ENCODE assay signal across 22 cellular contexts in genomic region chr10:28892818-28893547, GRCh38.
A peak's percentile ranks its signal among the peaks of the same experiment; 100 is the strongest.
DNase-seq lines count a peak whose midpoint lies in the region; ATAC-seq, FAIRE-seq and TF ChIP-seq lines count a peak whose summit lies in the region.
"Had no signal": no experiment of that assay in that cellular context is flagged by ENCODE, and none has a peak within 500 bp of the region (broad histone marks: within the 10 kb centered on the region; RNA-seq: fewer than 3 reads in every experiment).

No MANE protein-coding gene starts in this region.

- peak; percentile 88 for ATAC-seq in IMR-90 (ENCODE audit: low read depth)
- ATAC-seq in K562, result no peak
- no peak for ATAC-seq in HG02970 (IDR thresholded peaks at IDR 0.05; ENCODE audit: low FRiP score, unreplicated experiment)
- ATAC-seq in GM19467 (IDR thresholded peaks at IDR 0.05; ENCODE audit: unreplicated experiment), result no peak
- ATAC-seq: activated T-cell treated with anti-CD3 and anti-CD28 coated beads, Interleukin-2, amount 50 U/mL, for 72 hours; heart right ventricle; left cardiac atrium; stimulated activated effector memory CD8-positive, alpha-beta T cell treated with anti-CD3 and anti-CD28 coated beads, Interleukin-12 subunit alpha, Interleukin-12 subunit beta, amount 100 ng/mL, for 72 hours had no signal

- H2AK5ac ChIP-seq in IMR-90 (ENCODE audit: low read depth, low read length), result 0 out of 2 replicates have a peak overlapping the region, but pooled peaks have one; percentile 5

- 67% methylated on average over 1 of the region's 9 CpGs; no CpG with 5 or more reads in 1 of the 2 experiments for WGBS in IMR-90 (ENCODE audit: extremely low coverage in 2 of 2, insufficient read length in 1 of 2), 2 experiments
- 34% methylated on average over 9 of the region's 9 CpGs for WGBS in K562 (ENCODE audit: insufficient coverage, low coverage, missing lambda C conversion rate)

- no peaks in the 10 kb centered on the region for H3K79me1 ChIP-seq in IMR-90 (ENCODE audit: low read depth in 1 of 2, low read length in 2 of 2)

- no peak overlapping the region for H3K14ac ChIP-seq in IMR-90 (replicated peaks; ENCODE audit: low read depth, low read length)

- TF ChIP-seq RAD21 in IMR-90 (IDR thresholded peaks at IDR 0.05; ENCODE audit: low read length) (no peak), K562 (CRISPR knock-in tag; conservative IDR thresholded peaks at IDR 0.05 in 1 of 2, IDR thresholded peaks at IDR 0.05 in 1 of 2) (no peak)

- H2BK120ac ChIP-seq in IMR-90 (ENCODE audit: low read depth, low read length), result no peak overlapping the region

- H3K36me3 ChIP-seq in IMR-90 (ENCODE audit: control insufficient read depth, insufficient read depth, low read length), result no peaks in the 10 kb centered on the region
- no peaks in the 10 kb centered on the region for H3K36me3 ChIP-seq in K562 (ENCODE audit: control insufficient read depth, insufficient read depth, low read length)
- H3K36me3 ChIP-seq: heart right ventricle, tibial artery had no signal

- H3K9me1 ChIP-seq in IMR-90 (ENCODE audit: insufficient read depth, low read length), result no peaks in the 10 kb centered on the region
- H3K9me1 ChIP-seq in K562 (ENCODE audit: control insufficient read depth, insufficient read depth, low read length), result no peaks in the 10 kb centered on the region

- H3K4me2 ChIP-seq in IMR-90 (ENCODE audit: low read depth, low read length) (peak overlapping the region; percentile 36; the same call in 1 of the 2 replicates), K562 (ENCODE audit: insufficient read depth, low read length) (no peak overlapping the region)

- FAIRE-seq in K562 (lab: Jason Lieb, UNC), result no peak
- FAIRE-seq: colon, H54 had no signal

- no peak overlapping the region for H2AFZ ChIP-seq in IMR-90 (replicated peaks; ENCODE audit: low read length, poor library complexity)
- H2AFZ ChIP-seq in K562 (ENCODE audit: low read depth, low read length), result peak overlapping the region; percentile 57

- H3K27ac ChIP-seq in IMR-90 (ENCODE audit: insufficient read depth, low read length), result no peak overlapping the region
- no peak overlapping the region for H3K27ac ChIP-seq in K562 (ENCODE audit: extremely low read depth, low read depth, low read length)
- H3K27ac ChIP-seq: epithelial cell of prostate, heart right ventricle, tibial artery had no signal

- TF ChIP-seq EP300 in K562 (IDR thresholded peaks at IDR 0.05; ENCODE audit: low read length), result no peak

- H3K27me3 ChIP-seq in IMR-90 (ENCODE audit: control insufficient read depth, insufficient read depth, low read length) (no peaks in the 10 kb centered on the region), K562 (ENCODE audit: control insufficient read depth in 2 of 2, insufficient read depth in 2 of 2, low read length in 2 of 2) (no peaks in the 10 kb centered on the region)
- H3K27me3 ChIP-seq: heart right ventricle, tibial artery had no signal

- TF ChIP-seq POLR2A in IMR-90 (IDR thresholded peaks at IDR 0.05; ENCODE audit: low read depth, low read length) (no peak), K562 (conservative IDR thresholded peaks at IDR 0.05) (no peak)

- H4K8ac ChIP-seq in IMR-90 (ENCODE audit: low read depth in 2 of 2, low read length in 2 of 2), result no peak overlapping the region

- H4K20me1 ChIP-seq in IMR-90 (ENCODE audit: insufficient read depth, low read length) (no peaks in the 10 kb centered on the region), K562 (replicated peaks; ENCODE audit: control insufficient read depth, insufficient read depth, low read length) (no peaks in the 10 kb centered on the region)

- H4K5ac ChIP-seq in IMR-90 (ENCODE audit: low read depth, low read length), result peak overlapping the region; percentile 44; the same call in 1 of the 2 replicates

- no peak overlapping the region for H3K23ac ChIP-seq in IMR-90 (ENCODE audit: low read depth, low read length)

- no peak for TF ChIP-seq CTCF in IMR-90 (conservative IDR thresholded peaks at IDR 0.05; ENCODE audit: low read depth, low read length)
- TF ChIP-seq CTCF in K562 (IDR thresholded peaks at IDR 0.05 in 2 of 3, conservative IDR thresholded peaks at IDR 0.05 in 1 of 3; ENCODE audit: insufficient read depth in 2 of 3, low read depth in 1 of 3, low read length in 3 of 3), result no peak
- TF ChIP-seq CTCF in fibroblast of villous mesenchyme (IDR thresholded peaks at IDR 0.05; ENCODE audit: insufficient read depth, low read depth, low read length), result no peak

- no peaks in the 10 kb centered on the region for H3K9me3 ChIP-seq in IMR-90 (ENCODE audit: control insufficient read depth, insufficient read depth, low read length)
- H3K9me3 ChIP-seq in K562 (replicated peaks; ENCODE audit: control insufficient read depth, insufficient read depth, low read depth, low read length), result no peaks in the 10 kb centered on the region
- H3K9me3 ChIP-seq: heart right ventricle, tibial artery had no signal

- DNase-seq in IMR-90, result peak; percentile 86
- no peak for DNase-seq in K562 (ENCODE audit: extremely low read depth in 1 of 4, low spot score in 3 of 4)
- peak; percentile 17 for DNase-seq in fibroblast of villous mesenchyme (ENCODE audit: low read depth)
- peak; percentile 24 for DNase-seq in retina
- no peak for DNase-seq in NCI-H2029 (lab: John Stamatoyannopoulos, UW)
- DNase-seq in activated gamma-delta T cell (lab: John Stamatoyannopoulos, UW), result no peak
- DNase-seq: activated CD4-positive, alpha-beta T cell treated with anti-CD3 and anti-CD28 coated beads, Interleukin-2, amount 50 U/mL, for 4 hours; activated T-cell treated with anti-CD3 and anti-CD28 coated beads, Interleukin-2, amount 50 U/mL, for 72 hours; heart right ventricle; left cardiac atrium; NCI-H2029 treated with DMSO at 0.1 percent for 48 hours; NCI-H510A treated with DMSO at 0.1 percent for 48 hours; occipital lobe; OCI-M1; tibial artery had no signal

- H3K9ac ChIP-seq in IMR-90 (ENCODE audit: low read depth, low read length) (no peak overlapping the region), K562 (ENCODE audit: insufficient read depth in 1 of 2, low read depth in 2 of 2, low read length in 2 of 2) (no peak overlapping the region)

- peaks cover 6% of the 10 kb centered on the region for H3K4me1 ChIP-seq in IMR-90 (ENCODE audit: control insufficient read depth, insufficient read depth, low read length)
- H3K4me1 ChIP-seq in K562 (replicated peaks in 1 of 2; ENCODE audit: control insufficient read depth in 2 of 2, insufficient read depth in 2 of 2, low read length in 2 of 2), result peaks cover 0 to 8% of the 10 kb centered on the region in 2 experiments; a peak in 2 of 5 replicates
- H3K4me1 ChIP-seq: tibial artery had no signal

- H4K91ac ChIP-seq in IMR-90 (ENCODE audit: insufficient read depth, low read depth, low read length), result 0 out of 2 replicates have a peak overlapping the region, but pooled peaks have one; percentile 2

- H3K56ac ChIP-seq in IMR-90 (ENCODE audit: extremely low read depth, insufficient read depth, low read length), result no peak overlapping the region

- no peaks in the 10 kb centered on the region for H3K79me2 ChIP-seq in K562 (ENCODE audit: control insufficient read depth, insufficient read depth, low read length)

- H2AK9ac ChIP-seq in IMR-90 (replicated peaks; ENCODE audit: low read depth, low read length, poor library complexity), result no peak overlapping the region

- H3K4ac ChIP-seq in IMR-90 (ENCODE audit: low read depth, low read length), result no peak overlapping the region

- BruUV-seq in IMR-90 (replicated peaks; lab: Mats Ljungman, UMichigan), result no TSS peak
- BruUV-seq in K562 (replicated peaks; lab: Mats Ljungman, UMichigan), result no TSS peak

- in situ Hi-C loops in IMR-90 (cut with MboI; ENCODE audit: low sequenced_read_pairs) (no loop called here), K562 (cut with MboI) (no loop called here)

- POLR2A ChIA-PET in IMR-90 (lab: Charles Lee; ENCODE audit: unreplicated experiment) (no interaction called here), K562 (lab: Yijun Ruan, JAX) (no interaction called here)

- no peak overlapping the region for H2BK5ac ChIP-seq in IMR-90 (ENCODE audit: low read depth, low read length, poor library complexity, severe bottlenecking)

- 0 out of 3 replicates have a peak overlapping the region, but pooled peaks have one; percentile 32 for H2BK15ac ChIP-seq in IMR-90 (ENCODE audit: low read depth, low read length)

- H3K18ac ChIP-seq in IMR-90 (ENCODE audit: low read depth, low read length), result peak overlapping the region; percentile 46; the same call in 1 of the 2 replicates

- peak overlapping the region; percentile 5; the same call in 1 of the 2 replicates for H2BK20ac ChIP-seq in IMR-90 (ENCODE audit: low read depth, low read length)

- CTCF ChIA-PET in IMR-90 (lab: Yijun Ruan, JAX) (interaction anchor here (0.6 kb wide), 1 partner anchor 83 kb away, joined by 4 read pairs; no protein-coding TSS in a partner anchor), K562 (lab: Yijun Ruan, JAX; ENCODE audit: low intra/inter-chr PET ratio) (no interaction called here)

- intact Hi-C loops in IMR-90 (cut with micrococcal nuclease) (loop anchor here (5.0 kb wide), 1 partner anchor 216 kb away; the partner anchor contains the start of gene BAMBI), K562 (cut with micrococcal nuclease) (no loop called here)

- no peak overlapping the region for H3K4me3 ChIP-seq in IMR-90 (ENCODE audit: insufficient read depth, low read depth, low read length)
- no peak overlapping the region for H3K4me3 ChIP-seq in K562
- no peak overlapping the region for H3K4me3 ChIP-seq in fibroblast of villous mesenchyme (ENCODE audit: low read depth, low read length)
- H3K4me3 ChIP-seq: heart right ventricle, skin epidermis, tibial artery had no signal

- dilution Hi-C loops in IMR-90 (cut with HindIII; ENCODE audit: low sequenced_read_pairs, unreplicated experiment), result no loop called here

TF ChIP-seq in IMR-90, 13 proteins besides CTCF, POLR2A, EP300 and RAD21:
- TF ChIP-seq USF2 (IDR thresholded peaks at IDR 0.05; ENCODE audit: low read depth, low read length), result no peak
- no peak for TF ChIP-seq CHD1 (IDR thresholded peaks at IDR 0.05; ENCODE audit: low read depth, low read length)

TF ChIP-seq in K562, 482 proteins besides CTCF, POLR2A, EP300 and RAD21 (continues in another document):
- no peak for TF ChIP-seq ZBTB12 (CRISPR knock-in tag; IDR thresholded peaks at IDR 0.05)

Comparison
In these comparisons a context has a peak if more than half of its experiments do, and no peak if none do; other contexts are left out.
1. DNase-seq: peak in IMR-90 (single experiment), fibroblast of villous mesenchyme (single experiment) and retina (single experiment); none in K562 (0 of 4), NCI-H2029 (single experiment) and activated gamma-delta T cell (single experiment).